In the genomic region with DNA sequence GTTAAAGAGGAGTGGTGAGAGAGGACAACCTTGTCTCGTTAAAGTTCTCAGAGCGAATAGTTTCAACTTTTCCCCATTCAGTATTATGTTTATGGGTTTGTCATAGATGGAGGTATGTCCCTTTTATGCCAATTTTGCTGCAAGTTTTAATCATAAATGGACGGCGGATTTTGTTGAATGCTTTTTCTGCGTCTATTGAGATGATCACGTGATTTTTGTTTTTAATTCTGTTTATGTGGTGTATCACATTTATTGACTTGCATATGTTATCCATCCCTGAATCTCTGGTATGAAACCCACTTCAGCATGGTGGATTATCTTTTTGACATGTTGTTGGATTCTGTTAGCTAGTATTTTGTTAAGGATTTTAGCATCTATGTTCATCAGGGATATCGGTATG, we compare ENCODE assay signal across 33 cellular contexts.
"Had no signal": no experiment of that assay in that cellular context is flagged by ENCODE, and none has a peak within 500 bp of the region (broad histone marks: within the 10 kb centered on the region; RNA-seq: fewer than 3 reads in every experiment).

No MANE protein-coding gene starts in this region.

- H3K4me3 ChIP-seq: MG63 had no signal

- DNase-seq: Karpas-422, Kasumi-1, MG63, MV-4-11, NCI-H1048, NCI-H1092, NCI-H1092 treated with DMSO at 0.1 percent for 48 hours, NCI-H1105 treated with DMSO at 0.1 percent for 48 hours, NCI-H1417, NCI-H1417 treated with DMSO at 0.1 percent for 48 hours, NCI-H1436, NCI-H1436 treated with DMSO at 0.1 percent for 48 hours, NCI-H146, NCI-H1694, NCI-H1694 treated with DMSO at 0.1 percent for 48 hours, NCI-H187, NCI-H187 treated with DMSO at 0.1 percent for 48 hours, NCI-H1930, NCI-H2029, NCI-H2029 treated with DMSO at 0.1 percent for 48 hours, NCI-H2081, NCI-H2081 treated with DMSO at 0.1 percent for 48 hours, NCI-H2107, NCI-H2171, NCI-H2171 treated with DMSO at 0.1 percent for 48 hours, NCI-H2227 treated with DMSO at 0.1 percent for 48 hours, NCI-H226, NCI-H345, NCI-H446, NCI-H446 treated with DMSO at 0.1 percent for 48 hours, NCI-H510A, NCI-H510A treated with DMSO at 0.1 percent for 48 hours, NCI-H524 had no signal

- H3K27me3 ChIP-seq: MG63 had no signal

- H3K36me3 ChIP-seq: MG63 had no signal

- H3K9me3 ChIP-seq: MG63 had no signal
